Comparison of ENCODE assay signal across 1 cellular context in genomic region chr1:115056395-115056798, GRCh38.
TF ChIP-seq lines count a peak whose summit lies in the region.

No MANE protein-coding gene starts in this region.

TF ChIP-seq in neural cell, 6 proteins besides CTCF, POLR2A, EP300 and RAD21 (continued from another document):
- TF ChIP-seq MXI1 (conservative IDR thresholded peaks at IDR 0.05; ENCODE audit: poor library complexity, severe bottlenecking), result no peak
- no peak for TF ChIP-seq EZH2 (IDR thresholded peaks at IDR 0.05; ENCODE audit: borderline replicate concordance, insufficient read depth, low read length, poor library complexity, severe bottlenecking)
